Comparison of ENCODE assay signal across 22 cellular contexts in the genomic region with DNA sequence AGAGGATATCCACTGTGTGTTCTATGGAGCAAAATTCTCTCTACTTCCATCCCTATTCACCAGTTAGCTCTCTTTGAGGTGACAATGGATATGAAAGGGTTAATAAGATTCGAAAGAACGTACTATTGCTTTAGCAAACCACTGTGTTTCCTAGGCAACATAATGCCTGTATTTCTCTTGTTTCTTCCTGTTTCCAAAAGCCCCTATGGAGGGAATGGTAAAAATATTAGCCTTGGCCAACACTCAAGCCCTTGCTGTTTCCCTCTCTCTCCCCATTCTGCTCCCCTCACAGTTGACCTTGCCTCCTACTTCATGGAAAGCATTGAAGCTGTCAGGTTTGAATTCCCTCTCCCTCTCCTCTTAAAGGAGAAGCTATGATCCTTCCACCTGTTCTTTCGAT. TPM values are rescaled to one million over a fixed set of nuclear protein-coding genes. Genes with fewer than 3 reads are reported as not detected.
A peak's percentile ranks its signal among the peaks of the same experiment; 100 is the strongest.
DNase-seq lines count a peak whose midpoint lies in the region; ATAC-seq, FAIRE-seq and TF ChIP-seq lines count a peak whose summit lies in the region.
"Had no signal": no experiment of that assay in that cellular context is flagged by ENCODE, and none has a peak within 500 bp of the region (broad histone marks: within the 10 kb centered on the region; RNA-seq: fewer than 3 reads in every experiment).

No MANE protein-coding gene starts in this region.

- H3K36me3 Mint-ChIP-seq in astrocyte (ENCODE audit: low read depth, unreplicated experiment) = no peaks in the 10 kb centered on the region
- H3K36me3 Mint-ChIP-seq: CD14-positive monocyte had no signal

- no peaks in the 10 kb centered on the region for H3K9me3 ChIP-seq in astrocyte (ENCODE audit: insufficient read depth, low read depth, low read length)
- no peaks in the 10 kb centered on the region for H3K9me3 ChIP-seq in neural cell (ENCODE audit: low read length)

- peaks cover 1% of the 10 kb centered on the region for H3K27me3 Mint-ChIP-seq in astrocyte (ENCODE audit: low read depth, unreplicated experiment)

- peak; percentile 3 for DNase-seq in NOMO-1 treated with DMSO at 0.1 percent for 48 hours (lab: John Stamatoyannopoulos, UW; ENCODE audit: unreplicated experiment)
- DNase-seq in NOMO-1 treated with dmso at 0.1 percent for 144 hours (lab: John Stamatoyannopoulos, UW; ENCODE audit: unreplicated experiment) = no peak
- DNase-seq in NCI-H2081 treated with DMSO at 0.1 percent for 48 hours (lab: John Stamatoyannopoulos, UW) = peak; percentile 48
- no peak for DNase-seq in astrocyte (ENCODE audit: low read depth)
- no peak for DNase-seq in DMS 273 (lab: John Stamatoyannopoulos, UW; ENCODE audit: unreplicated experiment)
- DNase-seq in foreskin melanocyte = no peak
- DNase-seq: DMS79, H7, MM.1S, NCI-H1105, NCI-H146, NCI-H2029, NCI-H2171 treated with DMSO at 0.1 percent for 48 hours, NCI-H446 treated with DMSO at 0.1 percent for 48 hours, NCI-H526 treated with DMSO at 0.1 percent for 48 hours, PC-3, Right ventricle myocardium superior had no signal

- H3K4me3 Mint-ChIP-seq in astrocyte (ENCODE audit: unreplicated experiment) = no peak overlapping the region
- H3K4me3 Mint-ChIP-seq: B cell, CD14-positive monocyte had no signal

- TF ChIP-seq EP300 in neural cell (conservative IDR thresholded peaks at IDR 0.05; ENCODE audit: poor library complexity, severe bottlenecking) = no peak

- H2AFZ ChIP-seq in astrocyte (ENCODE audit: low read depth, low read length) = no peak overlapping the region
- H2AFZ ChIP-seq in neural cell (ENCODE audit: low read depth, low read length) = no peak overlapping the region

- TF ChIP-seq CTCF in astrocyte (IDR thresholded peaks at IDR 0.05; ENCODE audit: insufficient read depth, low read depth, low read length) = no peak
- TF ChIP-seq CTCF in neural cell (IDR thresholded peaks at IDR 0.05; ENCODE audit: poor library complexity, severe bottlenecking) = no peak

- no peaks in the 10 kb centered on the region for H3K9me2 ChIP-seq in neural cell (ENCODE audit: insufficient read depth, low read length)

- H3K27ac Mint-ChIP-seq in astrocyte (ENCODE audit: unreplicated experiment) = no peak overlapping the region
- H3K27ac Mint-ChIP-seq: B cell, CD14-positive monocyte had no signal

- no peaks in the 10 kb centered on the region for H3K9me3 Mint-ChIP-seq in astrocyte (ENCODE audit: unreplicated experiment)

- H3K79me2 ChIP-seq in astrocyte (ENCODE audit: insufficient read depth, low read length) = no peaks in the 10 kb centered on the region
- H3K79me2 ChIP-seq in neural cell (replicated peaks; ENCODE audit: insufficient read depth, low read length) = no peaks in the 10 kb centered on the region

- H3K36me3 ChIP-seq in astrocyte (ENCODE audit: insufficient read depth, low read length) = no peaks in the 10 kb centered on the region
- no peaks in the 10 kb centered on the region for H3K36me3 ChIP-seq in neural cell (ENCODE audit: insufficient read depth, low read length)

- no peaks in the 10 kb centered on the region for H3K27me3 ChIP-seq in astrocyte (ENCODE audit: insufficient read depth, low read length)
- H3K27me3 ChIP-seq in neural cell (ENCODE audit: insufficient read depth, low read depth, low read length) = no peaks in the 10 kb centered on the region

- H3K9ac ChIP-seq in astrocyte (ENCODE audit: low read length) (no peak overlapping the region), neural cell (ENCODE audit: low read length) (no peak overlapping the region)

- no peaks in the 10 kb centered on the region for H3F3A ChIP-seq in neural cell (ENCODE audit: insufficient read depth, low read length, poor library complexity, severe bottlenecking)

- FAIRE-seq in astrocyte (lab: Jason Lieb, UNC) = peak; percentile 93
- FAIRE-seq: A204.1 had no signal

- H3K27ac ChIP-seq in astrocyte (ENCODE audit: low read depth, low read length) (no peak overlapping the region), neural cell (ENCODE audit: low read length) (no peak overlapping the region)

- no peak overlapping the region for H3K4me2 ChIP-seq in astrocyte (ENCODE audit: low read length)
- H3K4me2 ChIP-seq in neural cell (ENCODE audit: low read length) = peak overlapping the region; percentile 48

- no peak for ATAC-seq in GM21367 (IDR thresholded peaks at IDR 0.05; ENCODE audit: unreplicated experiment)
- ATAC-seq: PC-3 had no signal

- H3K4me3 ChIP-seq in astrocyte (ENCODE audit: insufficient read depth, low read depth, low read length) (no peak overlapping the region), neural cell (ENCODE audit: low read length) (peak overlapping the region; percentile 34)

- H3K4me1 ChIP-seq in astrocyte (ENCODE audit: insufficient read depth, low read length) = peaks cover 9% of the 10 kb centered on the region

- no peak for TF ChIP-seq RAD21 in neural cell (conservative IDR thresholded peaks at IDR 0.05)

- H3K4me1 Mint-ChIP-seq in astrocyte (ENCODE audit: low read depth, unreplicated experiment) = peaks cover 8% of the 10 kb centered on the region
- H3K4me1 Mint-ChIP-seq: B cell had no signal

- H4K20me1 ChIP-seq in astrocyte (ENCODE audit: insufficient read depth, low read length) (no peaks in the 10 kb centered on the region), neural cell (ENCODE audit: insufficient read depth) (no peaks in the 10 kb centered on the region)

TF ChIP-seq in neural cell, 6 proteins besides CTCF, POLR2A, EP300 and RAD21:
- no peak for TF ChIP-seq TAF1 (IDR thresholded peaks at IDR 0.05; ENCODE audit: low read depth)
- no peak for TF ChIP-seq POLR2AphosphoS5 (IDR thresholded peaks at IDR 0.05)
- no peak for TF ChIP-seq SMC3 (conservative IDR thresholded peaks at IDR 0.05; ENCODE audit: poor library complexity)
- TF ChIP-seq, protein P1, sequence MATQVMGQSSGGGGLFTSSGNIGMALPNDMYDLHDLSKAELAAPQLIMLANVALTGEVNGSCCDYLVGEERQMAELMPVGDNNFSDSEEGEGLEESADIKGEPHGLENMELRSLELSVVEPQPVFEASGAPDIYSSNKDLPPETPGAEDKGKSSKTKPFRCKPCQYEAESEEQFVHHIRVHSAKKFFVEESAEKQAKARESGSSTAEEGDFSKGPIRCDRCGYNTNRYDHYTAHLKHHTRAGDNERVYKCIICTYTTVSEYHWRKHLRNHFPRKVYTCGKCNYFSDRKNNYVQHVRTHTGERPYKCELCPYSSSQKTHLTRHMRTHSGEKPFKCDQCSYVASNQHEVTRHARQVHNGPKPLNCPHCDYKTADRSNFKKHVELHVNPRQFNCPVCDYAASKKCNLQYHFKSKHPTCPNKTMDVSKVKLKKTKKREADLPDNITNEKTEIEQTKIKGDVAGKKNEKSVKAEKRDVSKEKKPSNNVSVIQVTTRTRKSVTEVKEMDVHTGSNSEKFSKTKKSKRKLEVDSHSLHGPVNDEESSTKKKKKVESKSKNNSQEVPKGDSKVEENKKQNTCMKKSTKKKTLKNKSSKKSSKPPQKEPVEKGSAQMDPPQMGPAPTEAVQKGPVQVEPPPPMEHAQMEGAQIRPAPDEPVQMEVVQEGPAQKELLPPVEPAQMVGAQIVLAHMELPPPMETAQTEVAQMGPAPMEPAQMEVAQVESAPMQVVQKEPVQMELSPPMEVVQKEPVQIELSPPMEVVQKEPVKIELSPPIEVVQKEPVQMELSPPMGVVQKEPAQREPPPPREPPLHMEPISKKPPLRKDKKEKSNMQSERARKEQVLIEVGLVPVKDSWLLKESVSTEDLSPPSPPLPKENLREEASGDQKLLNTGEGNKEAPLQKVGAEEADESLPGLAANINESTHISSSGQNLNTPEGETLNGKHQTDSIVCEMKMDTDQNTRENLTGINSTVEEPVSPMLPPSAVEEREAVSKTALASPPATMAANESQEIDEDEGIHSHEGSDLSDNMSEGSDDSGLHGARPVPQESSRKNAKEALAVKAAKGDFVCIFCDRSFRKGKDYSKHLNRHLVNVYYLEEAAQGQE (IDR thresholded peaks at IDR 0.05; ENCODE audit: borderline replicate concordance) = no peak
- no peak for TF ChIP-seq EZH2 (IDR thresholded peaks at IDR 0.05; ENCODE audit: borderline replicate concordance, insufficient read depth, low read length, poor library complexity, severe bottlenecking)
- no peak for TF ChIP-seq MXI1 (conservative IDR thresholded peaks at IDR 0.05; ENCODE audit: poor library complexity, severe bottlenecking)

RNA-seq across cellular contexts. Expression of a gene that starts 9.7 kb away (rescaled TPM):
- 118 and 120 TPM in 2 replicates for total RNA-seq in astrocyte
- 667 and 672 TPM in 2 replicates for polyA plus RNA-seq in neural cell
- polyA minus RNA-seq in neural cell = 399 and 408 TPM in 2 replicates

Comparison
In these comparisons a context has a peak if more than half of its experiments do, and no peak if none do; other contexts are left out.
1. DNase-seq: peak in NOMO-1 treated with DMSO at 0.1 percent for 48 hours (single experiment) and NCI-H2081 treated with DMSO at 0.1 percent for 48 hours (single experiment); none in NOMO-1 treated with dmso at 0.1 percent for 144 hours (single experiment), astrocyte (single experiment), DMS 273 (single experiment) and foreskin melanocyte (single experiment).